ENCODE assay signal across 15 cellular contexts in genomic region chr5:7991125-7991821, GRCh38.
A peak's percentile ranks its signal among the peaks of the same experiment; 100 is the strongest.
DNase-seq lines count a peak whose midpoint lies in the region; ATAC-seq and TF ChIP-seq lines count a peak whose summit lies in the region.
"Had no signal": no experiment of that assay in that cellular context is flagged by ENCODE, and none has a peak within 500 bp of the region (broad histone marks: within the 10 kb centered on the region; RNA-seq: fewer than 3 reads in every experiment).

No MANE protein-coding gene starts in this region.

- H3K4me3 ChIP-seq in Jurkat, Clone E6-1 (ENCODE audit: low read length) = no peak overlapping the region
- H3K4me3 ChIP-seq in body of pancreas = no peak overlapping the region
- H3K4me3 ChIP-seq in upper lobe of left lung = no peak overlapping the region
- H3K4me3 ChIP-seq: ascending aorta, vagina had no signal

- ATAC-seq in body of pancreas (no peak), upper lobe of left lung (ENCODE audit: low FRiP score in 2 of 2) (no peak)

- in situ Hi-C loops in SK-MEL-5 (cut with HindIII; ENCODE audit: low pct_unique_long_range_greater_than_20kb, low sequenced_read_pairs) = no loop called here

- TF ChIP-seq POLR2A in body of pancreas (IDR thresholded peaks at IDR 0.05) (no peak), upper lobe of left lung (IDR thresholded peaks at IDR 0.05) (no peak)

- H3K36me3 ChIP-seq in body of pancreas (replicated peaks in 1 of 2; ENCODE audit: insufficient read depth in 1 of 2, low read depth in 2 of 2) (no peaks in the 10 kb centered on the region), upper lobe of left lung (no peaks in the 10 kb centered on the region)
- H3K36me3 ChIP-seq: ascending aorta, vagina had no signal

- intact Hi-C loops in body of pancreas (cut with DNase I) = no loop called here

- H3K4me1 ChIP-seq in body of pancreas (no peaks in the 10 kb centered on the region), upper lobe of left lung (no peaks in the 10 kb centered on the region)
- H3K4me1 ChIP-seq: ascending aorta, vagina had no signal

- TF ChIP-seq CTCF in body of pancreas (IDR thresholded peaks at IDR 0.05) (no peak), upper lobe of left lung (IDR thresholded peaks at IDR 0.05) (no peak)

- no peaks in the 10 kb centered on the region for H3K27me3 ChIP-seq in body of pancreas
- no peaks in the 10 kb centered on the region for H3K27me3 ChIP-seq in upper lobe of left lung
- H3K27me3 ChIP-seq: ascending aorta, vagina had no signal

- DNase-seq in NCI-H82 (lab: John Stamatoyannopoulos, UW) (peak; percentile 34), NCI-H82 treated with DMSO at 0.1 percent for 48 hours (lab: John Stamatoyannopoulos, UW; ENCODE audit: unreplicated experiment) (no peak), SK-MEL-5 (ENCODE audit: low read depth, low spot score) (peak; percentile 60), left kidney (ENCODE audit: low read depth, low spot score) (peak; percentile 9), HCEC 1CT (no peak), body of pancreas (no peak), upper lobe of left lung (no peak)
- DNase-seq in Jurkat, Clone E6-1 (ENCODE audit: low read depth, low spot score) = peak; percentile 11
- DNase-seq: activated CD4-positive, alpha-beta T cell treated with anti-CD3 and anti-CD28 coated beads for 1 hour; activated CD8-positive, alpha-beta memory T cell treated with anti-CD3 and anti-CD28 coated beads, Interleukin-2, amount 50 U/mL, for 48 hours; activated naive CD4-positive, alpha-beta T cell; IMR-90; retina had no signal

- H3K27ac ChIP-seq in body of pancreas (no peak overlapping the region), upper lobe of left lung (no peak overlapping the region)
- H3K27ac ChIP-seq: ascending aorta, vagina had no signal

- WGBS in body of pancreas, 2 donors = 52 to 57% methylated on average over 7 of the region's 7 CpGs
- 65 to 69% methylated on average over 7 of the region's 7 CpGs for WGBS in upper lobe of left lung, 2 donors

- no peak for TF ChIP-seq EP300 in upper lobe of left lung (IDR thresholded peaks at IDR 0.05)

- H3K9me3 ChIP-seq in body of pancreas (no peaks in the 10 kb centered on the region), upper lobe of left lung (no peaks in the 10 kb centered on the region)
- H3K9me3 ChIP-seq: ascending aorta, vagina had no signal

Comparison
In these comparisons a context has a peak if more than half of its experiments do, and no peak if none do; other contexts are left out.
1. DNase-seq: peak in NCI-H82 (single experiment), Jurkat, Clone E6-1 (single experiment), SK-MEL-5 (single experiment) and left kidney (single experiment); none in NCI-H82 treated with DMSO at 0.1 percent for 48 hours (single experiment), HCEC 1CT (single experiment), body of pancreas (0 of 4) and upper lobe of left lung (0 of 2).